Comparison of ENCODE assay signal across 13 cellular contexts in the genomic region with DNA sequence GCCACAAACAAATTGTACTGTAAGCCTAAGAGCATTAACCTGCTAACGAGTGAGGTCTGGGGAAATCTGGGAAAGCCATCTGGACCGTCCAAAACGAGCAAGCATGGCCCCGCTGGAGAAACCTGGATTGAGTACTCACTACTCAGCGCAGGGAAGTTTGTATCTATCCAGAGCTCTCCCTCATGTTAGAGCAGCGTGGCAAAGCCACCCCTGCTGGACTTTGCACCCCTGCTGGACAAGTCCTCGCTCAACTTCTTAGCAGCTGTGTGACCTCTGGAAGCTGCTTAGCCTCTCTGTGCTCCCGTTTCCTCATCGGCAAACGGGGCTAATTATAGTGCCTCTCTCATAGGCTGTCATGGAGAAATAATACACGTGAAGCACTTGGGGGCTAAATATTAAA.
"Had no signal": no experiment of that assay in that cellular context is flagged by ENCODE, and none has a peak within 500 bp of the region (broad histone marks: within the 10 kb centered on the region; RNA-seq: fewer than 3 reads in every experiment).

No MANE protein-coding gene starts in this region.

- H3K36me3 Mint-ChIP-seq: activated naive CD4-positive, alpha-beta T cell treated with anti-CD3 and anti-CD28 coated beads, Interleukin-2, amount 50 U/mL, for 24 hours; natural killer cell treated with Interleukin-12 subunit alpha and Interleukin-12 subunit beta and Interleukin-15 and Interleukin-18, amount 100 ng/mL, for 72 hours; stimulated activated effector memory CD8-positive, alpha-beta T cell treated with anti-CD3 and anti-CD28 coated beads, Interleukin-12 subunit alpha, Interleukin-12 subunit beta, amount 100 ng/mL, for 72 hours had no signal

- H3K4me3 Mint-ChIP-seq: activated CD4-positive, alpha-beta memory T cell treated with anti-CD3 and anti-CD28 coated beads, Interleukin-2, amount 10 ng/mL, durations not matched to agents 7 days and 5 days; activated CD4-positive, alpha-beta T cell treated with anti-CD3 and anti-CD28 coated beads for 36 hours; activated naive CD4-positive, alpha-beta T cell treated with anti-CD3 and anti-CD28 coated beads, Interleukin-2, amount 50 U/mL, for 24 hours; activated T-helper 17 cell treated with anti-CD3 and anti-CD28 coated beads, Interleukin-2, amount 50 U/mL, for 72 hours; natural killer cell treated with Interleukin-12 subunit alpha and Interleukin-12 subunit beta and Interleukin-15 and Interleukin-18, amount 100 ng/mL, for 72 hours; stimulated activated effector memory CD8-positive, alpha-beta T cell treated with anti-CD3 and anti-CD28 coated beads, Interleukin-12 subunit alpha, Interleukin-12 subunit beta, amount 100 ng/mL, for 72 hours had no signal

- H3K4me1 Mint-ChIP-seq: activated CD4-positive, alpha-beta memory T cell treated with anti-CD3 and anti-CD28 coated beads, Interleukin-2, amount 10 ng/mL, durations not matched to agents 7 days and 5 days; activated CD4-positive, alpha-beta T cell treated with anti-CD3 and anti-CD28 coated beads for 36 hours; activated naive CD4-positive, alpha-beta T cell treated with anti-CD3 and anti-CD28 coated beads, Interleukin-2, amount 50 U/mL, for 24 hours; activated T-helper 17 cell treated with anti-CD3 and anti-CD28 coated beads, Interleukin-2, amount 50 U/mL, for 72 hours; stimulated activated effector memory CD8-positive, alpha-beta T cell treated with anti-CD3 and anti-CD28 coated beads, Interleukin-12 subunit alpha, Interleukin-12 subunit beta, amount 100 ng/mL, for 72 hours had no signal

- H3K27me3 ChIP-seq: transverse colon had no signal

- H3K27ac Mint-ChIP-seq: activated CD4-positive, alpha-beta memory T cell treated with anti-CD3 and anti-CD28 coated beads, Interleukin-2, amount 10 ng/mL, durations not matched to agents 7 days and 5 days; activated CD4-positive, alpha-beta T cell treated with anti-CD3 and anti-CD28 coated beads for 36 hours; activated naive CD4-positive, alpha-beta T cell treated with anti-CD3 and anti-CD28 coated beads, Interleukin-2, amount 50 U/mL, for 24 hours; natural killer cell treated with Interleukin-12 subunit alpha and Interleukin-12 subunit beta and Interleukin-15 and Interleukin-18, amount 100 ng/mL, for 72 hours; stimulated activated effector memory CD8-positive, alpha-beta T cell treated with anti-CD3 and anti-CD28 coated beads, Interleukin-12 subunit alpha, Interleukin-12 subunit beta, amount 100 ng/mL, for 72 hours had no signal

- H3K4me2 ChIP-seq: SK-N-SH had no signal

- DNase-seq: activated CD4-positive, alpha-beta memory T cell treated with anti-CD3 and anti-CD28 coated beads, Interleukin-2, amount 10 ng/mL, durations not matched to agents 7 days and 5 days; activated CD4-positive, alpha-beta T cell treated with anti-CD3 and anti-CD28 coated beads for 36 hours; cerebellar nuclear complex; mammary epithelial cell; T-helper 1 cell; transverse colon had no signal

- H3K4me3 ChIP-seq: transverse colon had no signal

- H3K27ac ChIP-seq: transverse colon, VCaP had no signal

- ATAC-seq: activated CD4-positive, alpha-beta T cell treated with anti-CD3 and anti-CD28 coated beads for 36 hours; activated T-helper 17 cell treated with anti-CD3 and anti-CD28 coated beads, Interleukin-2, amount 50 U/mL, for 72 hours; esophagus mucosa; natural killer cell treated with Interleukin-12 subunit alpha and Interleukin-12 subunit beta and Interleukin-15 and Interleukin-18, amount 100 ng/mL, for 72 hours; stimulated activated effector memory CD8-positive, alpha-beta T cell treated with anti-CD3 and anti-CD28 coated beads, Interleukin-12 subunit alpha, Interleukin-12 subunit beta, amount 100 ng/mL, for 72 hours had no signal

- H3K9ac ChIP-seq: SK-N-SH had no signal

- H3K9me3 ChIP-seq: SK-N-SH, transverse colon had no signal

- H3K27me3 Mint-ChIP-seq: activated CD4-positive, alpha-beta memory T cell treated with anti-CD3 and anti-CD28 coated beads, Interleukin-2, amount 10 ng/mL, durations not matched to agents 7 days and 5 days; activated CD4-positive, alpha-beta T cell treated with anti-CD3 and anti-CD28 coated beads for 36 hours; activated naive CD4-positive, alpha-beta T cell treated with anti-CD3 and anti-CD28 coated beads, Interleukin-2, amount 50 U/mL, for 24 hours; activated T-helper 17 cell treated with anti-CD3 and anti-CD28 coated beads, Interleukin-2, amount 50 U/mL, for 72 hours had no signal

- H3K36me3 ChIP-seq: transverse colon had no signal

- H3K9me3 Mint-ChIP-seq: activated CD4-positive, alpha-beta memory T cell treated with anti-CD3 and anti-CD28 coated beads, Interleukin-2, amount 10 ng/mL, durations not matched to agents 7 days and 5 days; activated naive CD4-positive, alpha-beta T cell treated with anti-CD3 and anti-CD28 coated beads, Interleukin-2, amount 50 U/mL, for 24 hours; activated T-helper 17 cell treated with anti-CD3 and anti-CD28 coated beads, Interleukin-2, amount 50 U/mL, for 72 hours; natural killer cell treated with Interleukin-12 subunit alpha and Interleukin-12 subunit beta and Interleukin-15 and Interleukin-18, amount 100 ng/mL, for 72 hours; stimulated activated effector memory CD8-positive, alpha-beta T cell treated with anti-CD3 and anti-CD28 coated beads, Interleukin-12 subunit alpha, Interleukin-12 subunit beta, amount 100 ng/mL, for 72 hours had no signal
